In genomic region chr6:25788305-25788922, GRCh38 we compare ENCODE assay signal across 9 cellular contexts. TPM values are rescaled to one million over a fixed set of nuclear protein-coding genes. Genes with fewer than 3 reads are reported as not detected.
DNase-seq lines count a peak whose midpoint lies in the region; ATAC-seq, FAIRE-seq and TF ChIP-seq lines count a peak whose summit lies in the region.
"Had no signal": no experiment of that assay in that cellular context is flagged by ENCODE, and none has a peak within 500 bp of the region (broad histone marks: within the 10 kb centered on the region; RNA-seq: fewer than 3 reads in every experiment).

No MANE protein-coding gene starts in this region.

- H3K4me2 ChIP-seq in OCI-LY1 (ENCODE audit: low read length) (no peak overlapping the region), hepatocyte (no peak overlapping the region)

- no peaks in the 10 kb centered on the region for H3K27me3 Mint-ChIP-seq in activated T-helper 2 cell treated with anti-CD3 and anti-CD28 coated beads, Interferon-gamma antibody, Interleukin-2, Interleukin-4, amounts not matched to agents 10 μg/mL and 5 μg/mL and 100 μg/mL, durations not matched to agents 14 hours and 24 hours and 36 hours (ENCODE audit: low read depth)

- no peak overlapping the region for H3K27ac ChIP-seq in OCI-LY1 (ENCODE audit: low read depth, low read length, poor library complexity, severe bottlenecking)
- H3K27ac ChIP-seq in hepatocyte = peak overlapping the region; percentile 52

- peak; percentile 86 for TF ChIP-seq CTCF in BE2C (IDR thresholded peaks at IDR 0.05; ENCODE audit: low read depth, low read length)
- TF ChIP-seq CTCF in OCI-LY1 (IDR thresholded peaks at IDR 0.05; ENCODE audit: low read length) = peak; percentile 58
- peak; percentile 39 for TF ChIP-seq CTCF in hepatocyte (IDR thresholded peaks at IDR 0.05; ENCODE audit: poor library complexity)

- peaks cover 4% of the 10 kb centered on the region for H3K36me3 Mint-ChIP-seq in activated T-helper 2 cell treated with anti-CD3 and anti-CD28 coated beads, Interferon-gamma antibody, Interleukin-2, Interleukin-4, amounts not matched to agents 10 μg/mL and 5 μg/mL and 100 μg/mL, durations not matched to agents 14 hours and 24 hours and 36 hours (ENCODE audit: low read depth)

- FAIRE-seq in GM18507 (lab: Jason Lieb, UNC) = peak; percentile 63

- H3K4me1 ChIP-seq in BE2C (no peaks in the 10 kb centered on the region), OCI-LY1 (ENCODE audit: insufficient read depth, low read length, severe bottlenecking) (no peaks in the 10 kb centered on the region), hepatocyte (ENCODE audit: insufficient read depth) (no peaks in the 10 kb centered on the region)

- intact Hi-C loops in activated T-helper 2 cell treated with anti-CD3 and anti-CD28 coated beads, Interferon-gamma antibody, Interleukin-2, Interleukin-4, amounts not matched to agents 10 μg/mL and 5 μg/mL and 100 μg/mL, durations not matched to agents 14 hours and 24 hours and 36 hours (cut with micrococcal nuclease) = loop anchor here (1.0 to 5.0 kb wide), 4 partner anchors 40 to 154 kb away; no protein-coding TSS in a partner anchor

- H3K4me1 Mint-ChIP-seq in activated T-helper 2 cell treated with anti-CD3 and anti-CD28 coated beads, Interferon-gamma antibody, Interleukin-2, Interleukin-4, amounts not matched to agents 10 μg/mL and 5 μg/mL and 100 μg/mL, durations not matched to agents 14 hours and 24 hours and 36 hours (ENCODE audit: low read depth) = peaks cover 21% of the 10 kb centered on the region

- H3K4me3 Mint-ChIP-seq in activated T-helper 2 cell treated with anti-CD3 and anti-CD28 coated beads, Interferon-gamma antibody, Interleukin-2, Interleukin-4, amounts not matched to agents 10 μg/mL and 5 μg/mL and 100 μg/mL, durations not matched to agents 14 hours and 24 hours and 36 hours (ENCODE audit: low read depth) = no peak overlapping the region

- no peaks in the 10 kb centered on the region for H3K9me3 ChIP-seq in BE2C
- H3K9me3 ChIP-seq in OCI-LY1 (ENCODE audit: low read length) = no peaks in the 10 kb centered on the region
- no peaks in the 10 kb centered on the region for H3K9me3 ChIP-seq in hepatocyte (ENCODE audit: low read depth)

- no peaks in the 10 kb centered on the region for H3F3A ChIP-seq in OCI-LY1 (ENCODE audit: insufficient read depth, low read length)

- H3K27me3 ChIP-seq in BE2C = no peaks in the 10 kb centered on the region
- H3K27me3 ChIP-seq in OCI-LY1 (ENCODE audit: insufficient read depth, low read length) = no peaks in the 10 kb centered on the region
- H3K27me3 ChIP-seq in hepatocyte = no peaks in the 10 kb centered on the region

- no peaks in the 10 kb centered on the region for H3K36me3 ChIP-seq in BE2C
- H3K36me3 ChIP-seq in OCI-LY1 (ENCODE audit: insufficient read depth, low read length) = no peaks in the 10 kb centered on the region
- H3K36me3 ChIP-seq in hepatocyte (replicated peaks; ENCODE audit: insufficient read depth, low read depth) = no peaks in the 10 kb centered on the region

- H3K79me2 ChIP-seq in OCI-LY1 (ENCODE audit: insufficient read depth, low read length) (no peaks in the 10 kb centered on the region), hepatocyte (no peaks in the 10 kb centered on the region)

- H3K27ac Mint-ChIP-seq in activated T-helper 2 cell treated with anti-CD3 and anti-CD28 coated beads, Interferon-gamma antibody, Interleukin-2, Interleukin-4, amounts not matched to agents 10 μg/mL and 5 μg/mL and 100 μg/mL, durations not matched to agents 14 hours and 24 hours and 36 hours = peak overlapping the region; percentile 2

- H2AFZ ChIP-seq in OCI-LY1 (ENCODE audit: low read length) = no peak overlapping the region
- no peak overlapping the region for H2AFZ ChIP-seq in hepatocyte

- peaks cover 8% of the 10 kb centered on the region for H3K9me3 Mint-ChIP-seq in activated T-helper 2 cell treated with anti-CD3 and anti-CD28 coated beads, Interferon-gamma antibody, Interleukin-2, Interleukin-4, amounts not matched to agents 10 μg/mL and 5 μg/mL and 100 μg/mL, durations not matched to agents 14 hours and 24 hours and 36 hours

- WGBS in hepatocyte (ENCODE audit: low lambda C conversion rate, missing lambda C conversion rate) = 79% methylated on average over 4 of the region's 4 CpGs

- no peaks in the 10 kb centered on the region for H4K20me1 ChIP-seq in OCI-LY1 (ENCODE audit: insufficient read depth, low read length)
- no peaks in the 10 kb centered on the region for H4K20me1 ChIP-seq in hepatocyte (ENCODE audit: insufficient read depth, poor library complexity, severe bottlenecking)

- H3K9me2 ChIP-seq in OCI-LY1 (ENCODE audit: low read depth, low read length) = no peaks in the 10 kb centered on the region
- no peaks in the 10 kb centered on the region for H3K9me2 ChIP-seq in hepatocyte (replicated peaks; ENCODE audit: insufficient read depth)

- no peak for ATAC-seq in GM18511 (IDR thresholded peaks at IDR 0.05; ENCODE audit: unreplicated experiment)
- ATAC-seq in HG03520 (IDR thresholded peaks at IDR 0.05; ENCODE audit: unreplicated experiment) = no peak

- peak; percentile 76 for DNase-seq in BE2C
- no peak for DNase-seq in GM18507 (ENCODE audit: extremely low spot score, insufficient read length, low read depth)
- peak; percentile 17 for DNase-seq in activated T-helper 2 cell treated with anti-CD3 and anti-CD28 coated beads, Interferon-gamma antibody, Interleukin-2, Interleukin-4, amounts not matched to agents 10 μg/mL and 5 μg/mL and 100 μg/mL, durations not matched to agents 14 hours and 24 hours and 36 hours (ENCODE audit: low spot score)
- peak; percentile 60 for DNase-seq in hepatocyte (ENCODE audit: low spot score)
- DNase-seq in stimulated activated CD4-positive, alpha-beta T cell treated with anti-CD3 and anti-CD28 coated beads, Interleukin-4, amount 100 ng/mL, for 1 hour = peak; percentile 30

- H3K4me3 ChIP-seq in BE2C (ENCODE audit: low read depth, low read length) = no peak overlapping the region
- no peak overlapping the region for H3K4me3 ChIP-seq in OCI-LY1 (ENCODE audit: low read depth, low read length, poor library complexity, severe bottlenecking)
- H3K4me3 ChIP-seq in hepatocyte = no peak overlapping the region

- H3K9ac ChIP-seq in OCI-LY1 (ENCODE audit: low read length) = no peak overlapping the region

RNA-seq across cellular contexts. Expression of gene SLC17A4, which starts 33.9 kb away (rescaled TPM):
- polyA plus RNA-seq in BE2C (2012; ENCODE audit: insufficient read depth, insufficient read length, low read depth) = not detected
- total RNA-seq in activated T-helper 2 cell treated with anti-CD3 and anti-CD28 coated beads, Interferon-gamma antibody, Interleukin-2, Interleukin-4, amounts not matched to agents 10 μg/mL and 5 μg/mL and 100 μg/mL, durations not matched to agents 14 hours and 24 hours and 36 hours = not detected in 2 replicates
- 8.9 and 9.6 TPM in 2 replicates for total RNA-seq in hepatocyte
- 5.2 and 6.3 TPM in 2 replicates for polyA plus RNA-seq in hepatocyte
- total RNA-seq: T-helper 1 cell treated with Interleukin-12 subunit alpha and Interleukin-12 subunit beta and Interleukin-4 antibody, amounts not matched to agents 30 ng/mL and 1 ng/mL, for 36 hours had no signal

RNA-seq across cellular contexts. Expression of gene SLC17A1, which starts 43.4 kb away (rescaled TPM):
- polyA plus RNA-seq in BE2C (2012; ENCODE audit: insufficient read depth, insufficient read length, low read depth) = not detected
- 0.32 and 0.34 TPM in 2 replicates for total RNA-seq in activated T-helper 2 cell treated with anti-CD3 and anti-CD28 coated beads, Interferon-gamma antibody, Interleukin-2, Interleukin-4, amounts not matched to agents 10 μg/mL and 5 μg/mL and 100 μg/mL, durations not matched to agents 14 hours and 24 hours and 36 hours
- 1.9 and 3.2 TPM in 2 replicates for total RNA-seq in hepatocyte
- polyA plus RNA-seq in hepatocyte = 2.2 and 4.0 TPM in 2 replicates
- total RNA-seq: T-helper 1 cell treated with Interleukin-12 subunit alpha and Interleukin-12 subunit beta and Interleukin-4 antibody, amounts not matched to agents 30 ng/mL and 1 ng/mL, for 36 hours had no signal
